Comparison of ENCODE assay signal across 11 cellular contexts in the genomic region with DNA sequence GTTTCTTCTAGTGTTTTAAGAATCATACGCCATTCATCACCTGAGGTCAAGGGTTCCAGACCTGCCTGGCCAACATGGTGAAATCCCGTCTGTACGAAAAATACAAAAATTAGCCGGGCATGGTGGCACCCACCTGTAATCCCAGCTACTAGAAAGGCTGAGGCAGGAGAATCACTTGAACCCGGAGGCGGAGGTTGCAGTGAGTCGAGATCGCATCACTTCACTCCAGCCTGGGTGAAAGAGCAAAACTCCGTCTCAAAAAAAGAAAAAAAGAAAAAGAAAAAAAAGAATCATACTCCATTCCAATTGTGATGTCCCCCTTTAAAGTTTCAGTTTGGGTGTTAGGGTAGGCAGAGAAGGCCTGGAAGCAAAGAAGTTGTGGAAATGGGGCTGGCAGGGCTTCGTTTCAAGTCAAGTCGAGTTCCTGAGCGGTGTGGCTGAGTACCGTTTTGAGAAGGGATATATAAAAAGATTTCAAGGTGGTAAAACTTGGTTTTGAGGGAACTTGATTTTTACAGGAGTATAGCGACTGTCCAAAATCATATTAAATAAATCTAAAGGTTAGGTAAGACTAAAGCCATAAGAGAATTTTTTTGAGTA. TPM values are rescaled to one million over a fixed set of nuclear protein-coding genes. Genes with fewer than 3 reads are reported as not detected.
DNase-seq lines count a peak whose midpoint lies in the region; ATAC-seq and TF ChIP-seq lines count a peak whose summit lies in the region.
"Had no signal": no experiment of that assay in that cellular context is flagged by ENCODE, and none has a peak within 500 bp of the region (broad histone marks: within the 10 kb centered on the region; RNA-seq: fewer than 3 reads in every experiment).

No MANE protein-coding gene starts in this region.

- no peaks in the 10 kb centered on the region for H3K27me3 ChIP-seq in CD8-positive, alpha-beta memory T cell (ENCODE audit: insufficient read depth, low read length, poor library complexity, severe bottlenecking)
- peaks cover 26% of the 10 kb centered on the region for H3K27me3 ChIP-seq in neural progenitor cell
- H3K27me3 ChIP-seq: brain microvascular endothelial cell had no signal

- peak overlapping the region in 5 of 8 donors; percentile 37 to 95 (median 66) for H3K27ac Mint-ChIP-seq in CD8-positive, alpha-beta memory T cell
- H3K27ac Mint-ChIP-seq in chondrocyte (ENCODE audit: unreplicated experiment), result peak overlapping the region; percentile 65
- H3K27ac Mint-ChIP-seq in neural progenitor cell, result no peak overlapping the region

- DNase-seq in CD8-positive, alpha-beta memory T cell, result no peak
- DNase-seq in NB4 (ENCODE audit: low read depth), result no peak
- DNase-seq in chondrocyte (ENCODE audit: low spot score), result no peak
- no peak for DNase-seq in neural progenitor cell (ENCODE audit: low spot score)
- no peak for DNase-seq in effector CD4-positive, alpha-beta T cell
- no peak for DNase-seq in NCI-H2227 (lab: John Stamatoyannopoulos, UW; ENCODE audit: unreplicated experiment)
- DNase-seq in activated effector memory CD4-positive, alpha-beta T cell treated with Interleukin-2 at 50 U/mL for 16 hours, result no peak
- DNase-seq: activated CD4-positive, CD25-positive, alpha-beta regulatory T cell; brain microvascular endothelial cell; NCI-H187 treated with DMSO at 0.1 percent for 48 hours had no signal

- H3K9me3 ChIP-seq in CD8-positive, alpha-beta memory T cell (ENCODE audit: low read length), result no peaks in the 10 kb centered on the region
- no peaks in the 10 kb centered on the region for H3K9me3 ChIP-seq in neural progenitor cell (ENCODE audit: low read depth)

- H3K79me2 ChIP-seq in neural progenitor cell (ENCODE audit: low read depth), result peaks cover 28% of the 10 kb centered on the region

- no peak overlapping the region for H3K9ac ChIP-seq in neural progenitor cell

- peaks cover 0 to 19% (median 0%) of the 10 kb centered on the region in 3 donors for H3K36me3 Mint-ChIP-seq in CD8-positive, alpha-beta memory T cell
- H3K36me3 Mint-ChIP-seq in chondrocyte (ENCODE audit: low read depth) (no peaks in the 10 kb centered on the region), neural progenitor cell (no peaks in the 10 kb centered on the region)

- H2AFZ ChIP-seq in neural progenitor cell (replicated peaks), result no peak overlapping the region

- no peaks in the 10 kb centered on the region for H3K36me3 ChIP-seq in CD8-positive, alpha-beta memory T cell (ENCODE audit: insufficient read depth, low read length)
- H3K36me3 ChIP-seq in neural progenitor cell, result no peaks in the 10 kb centered on the region
- H3K36me3 ChIP-seq: brain microvascular endothelial cell had no signal

- H3F3A ChIP-seq in neural progenitor cell (ENCODE audit: low read depth), result peaks cover 9% of the 10 kb centered on the region

- H3K4me2 ChIP-seq in neural progenitor cell, result no peak overlapping the region

- H3K27me3 Mint-ChIP-seq in CD8-positive, alpha-beta memory T cell, result peaks cover 0 to 3% of the 10 kb centered on the region in 2 donors
- H3K27me3 Mint-ChIP-seq in chondrocyte (ENCODE audit: low read depth) (no peaks in the 10 kb centered on the region), neural progenitor cell (ENCODE audit: insufficient read depth, low read depth) (peaks cover 22% of the 10 kb centered on the region)

- peaks cover 44% of the 10 kb centered on the region for H3K4me1 ChIP-seq in CD8-positive, alpha-beta memory T cell (ENCODE audit: insufficient read depth, low read length)
- peaks cover 12% of the 10 kb centered on the region for H3K4me1 ChIP-seq in neural progenitor cell

- TF ChIP-seq CTCF in NB4 (IDR thresholded peaks at IDR 0.05; ENCODE audit: low read depth, low read length), result no peak
- no peak for TF ChIP-seq CTCF in chondrocyte (IDR thresholded peaks at IDR 0.05)
- no peak for TF ChIP-seq CTCF in neural progenitor cell (IDR thresholded peaks at IDR 0.05)

- POLR2A ChIA-PET in CD8-positive, alpha-beta memory T cell (lab: Charles Lee), result no interaction called here

- TF ChIP-seq POLR2A in NB4 (IDR thresholded peaks at IDR 0.05; ENCODE audit: extremely low read depth, insufficient read length), result no peak

- CTCF ChIA-PET in CD8-positive, alpha-beta memory T cell (lab: Charles Lee), result interaction anchor here (0.7 to 2.8 kb wide), 3 partner anchors 9 to 242 kb away, joined by 3 to 9 read pairs (median 3); no protein-coding TSS in a partner anchor

- peak overlapping the region; percentile 39 to 92 (median 73) for H3K4me3 Mint-ChIP-seq in CD8-positive, alpha-beta memory T cell
- H3K4me3 Mint-ChIP-seq in chondrocyte (ENCODE audit: unreplicated experiment) (no peak overlapping the region), neural progenitor cell (peak overlapping the region; percentile 92)

- H3K27ac ChIP-seq in CD8-positive, alpha-beta memory T cell (ENCODE audit: low read depth, low read length), result peak overlapping the region; percentile 74
- H3K27ac ChIP-seq in neural progenitor cell, result no peak overlapping the region
- H3K27ac ChIP-seq: brain microvascular endothelial cell had no signal

- H3K4me1 Mint-ChIP-seq in CD8-positive, alpha-beta memory T cell, result peaks cover 47 to 74% (median 58%) of the 10 kb centered on the region in 3 donors
- H3K4me1 Mint-ChIP-seq in chondrocyte (ENCODE audit: low read depth), result peaks cover 47% of the 10 kb centered on the region
- peaks cover 33% of the 10 kb centered on the region for H3K4me1 Mint-ChIP-seq in neural progenitor cell

- H3K9me3 Mint-ChIP-seq in CD8-positive, alpha-beta memory T cell, result no peaks in the 10 kb centered on the region
- H3K9me3 Mint-ChIP-seq in chondrocyte (ENCODE audit: low read depth) (no peaks in the 10 kb centered on the region), neural progenitor cell (no peaks in the 10 kb centered on the region)

- H3K4me3 ChIP-seq in CD8-positive, alpha-beta memory T cell (ENCODE audit: low read length), result no peak overlapping the region
- H3K4me3 ChIP-seq in NB4 (ENCODE audit: low read depth, low read length) (peak overlapping the region; percentile 89), neural progenitor cell (no peak overlapping the region)

- ATAC-seq in HG03196 (IDR thresholded peaks at IDR 0.05; ENCODE audit: unreplicated experiment), result no peak

- peaks cover 24% of the 10 kb centered on the region for H4K20me1 ChIP-seq in neural progenitor cell (ENCODE audit: low read depth)

RNA-seq across cellular contexts. Expression of gene TAOK3, which starts 1.5 kb away (rescaled TPM):
- 10 to 100 TPM; 52.5 to 53.0 TPM for total RNA-seq in CD8-positive, alpha-beta memory T cell
- 129 TPM for polyA plus RNA-seq in CD8-positive, alpha-beta memory T cell
- total RNA-seq in chondrocyte (18.3 to 31.3 TPM (median 19.9 TPM) in 3 replicates), neural progenitor cell (ENCODE audit: low replicate concordance) (1.1 and 1.7 TPM in 2 replicates)

RNA-seq across cellular contexts. Expression of gene SUDS3, which starts 2.1 kb away (rescaled TPM):
- 10 to 100 TPM; 23.8 to 25.1 TPM for total RNA-seq in CD8-positive, alpha-beta memory T cell
- 16.2 TPM for polyA plus RNA-seq in CD8-positive, alpha-beta memory T cell
- total RNA-seq in chondrocyte (22.6 to 27.8 TPM (median 23.4 TPM) in 3 replicates), neural progenitor cell (ENCODE audit: low replicate concordance) (59.4 and 64.3 TPM in 2 replicates)
